ENCODE assay signal across 10 cellular contexts in genomic region chr19:2969104-2969504, GRCh38. TPM values are rescaled to one million over a fixed set of nuclear protein-coding genes. Genes with fewer than 3 reads are reported as not detected.
DNase-seq lines count a peak whose midpoint lies in the region; ATAC-seq and TF ChIP-seq lines count a peak whose summit lies in the region.
"Had no signal": no experiment of that assay in that cellular context is flagged by ENCODE, and none has a peak within 500 bp of the region (broad histone marks: within the 10 kb centered on the region; RNA-seq: fewer than 3 reads in every experiment).

No MANE protein-coding gene starts in this region.

- ATAC-seq in heart right ventricle (peak; percentile 40 to 75 (median 66)), HG02610 (IDR thresholded peaks at IDR 0.05; ENCODE audit: unreplicated experiment) (no peak), HG03196 (IDR thresholded peaks at IDR 0.05; ENCODE audit: unreplicated experiment) (no peak)

- peaks cover 16 to 63% (median 57%) of the 10 kb centered on the region in 9 donors for H3K4me1 ChIP-seq in heart right ventricle
- peaks cover 15 to 46% (median 28%) of the 10 kb centered on the region in 4 donors for H3K4me1 ChIP-seq in stomach

- DNase-seq in Jurkat, Clone E6-1 (ENCODE audit: low read depth, low spot score) = peak; percentile 76
- DNase-seq in NCI-H82 treated with DMSO at 0.1 percent for 48 hours (lab: John Stamatoyannopoulos, UW; ENCODE audit: unreplicated experiment) = peak; percentile 35
- peak; percentile 64 to 84 for DNase-seq in heart right ventricle
- DNase-seq in stomach = peak; percentile 58
- no peak for DNase-seq in brain microvascular endothelial cell
- no peak for DNase-seq in activated CD8-positive, alpha-beta memory T cell treated with anti-CD3 and anti-CD28 coated beads for 24 hours
- DNase-seq: stimulated activated CD4-positive, alpha-beta T cell treated with anti-CD3 and anti-CD28 coated beads, Interleukin-1b, Interleukin-23, amount 100 ng/mL, for 48 hours; WERI-Rb-1 had no signal

- peak overlapping the region in 9 of 10 donors; percentile 2 to 91 (median 76) for H3K27ac ChIP-seq in heart right ventricle
- H3K27ac ChIP-seq in stomach = peak overlapping the region; percentile 27 to 81 (median 59)
- no peak overlapping the region for H3K27ac ChIP-seq in brain microvascular endothelial cell
- H3K27ac ChIP-seq: WERI-Rb-1 had no signal

- intact Hi-C loops in heart right ventricle (cut with DNase I) (loop anchor here in 1 of 10 donors (10.0 kb wide), 1 partner anchor 136 kb away; no protein-coding TSS in a partner anchor), stomach (cut with DNase I; ENCODE audit: low total_unique reads) (no loop called here)

- TF ChIP-seq POLR2A in stomach (IDR thresholded peaks at IDR 0.05) = no peak

- H3K4me3 ChIP-seq in Jurkat, Clone E6-1 (ENCODE audit: low read length) = no peak overlapping the region
- H3K4me3 ChIP-seq in heart right ventricle (peak overlapping the region in 4 of 10 donors; percentile 5 to 25 (median 24)), stomach (no peak overlapping the region), brain microvascular endothelial cell (ENCODE audit: low read depth, low read length) (no peak overlapping the region)

- TF ChIP-seq EP300 in stomach (IDR thresholded peaks at IDR 0.05) = no peak

- H3K27me3 ChIP-seq in heart right ventricle = no peaks in the 10 kb centered on the region
- H3K27me3 ChIP-seq in stomach = no peaks in the 10 kb centered on the region
- no peaks in the 10 kb centered on the region for H3K27me3 ChIP-seq in brain microvascular endothelial cell (replicated peaks)

- 6 to 10% methylated on average over 5 of the region's 5 CpGs for WGBS in heart right ventricle, 2 donors
- 3 to 17% (median 7%) methylated on average over 5 of the region's 5 CpGs for WGBS in stomach, 5 donors

- TF ChIP-seq CTCF in heart right ventricle (IDR thresholded peaks at IDR 0.05) = no peak
- TF ChIP-seq CTCF in stomach (IDR thresholded peaks at IDR 0.05) = no peak
- TF ChIP-seq CTCF in brain microvascular endothelial cell (IDR thresholded peaks at IDR 0.05; ENCODE audit: low read depth, low read length, missing control alignments) = no peak

- no peaks in the 10 kb centered on the region for H3K9me3 ChIP-seq in heart right ventricle
- H3K9me3 ChIP-seq in stomach = no peaks in the 10 kb centered on the region

- no peaks in the 10 kb centered on the region for H3K36me3 ChIP-seq in heart right ventricle
- H3K36me3 ChIP-seq in stomach = no peaks in the 10 kb centered on the region
- H3K36me3 ChIP-seq in brain microvascular endothelial cell (replicated peaks) = no peaks in the 10 kb centered on the region
- H3K36me3 ChIP-seq: WERI-Rb-1 had no signal

- in situ Hi-C loops in brain microvascular endothelial cell (cut with HindIII; ENCODE audit: low pct_ligation_motif_present, low sequenced_read_pairs) = no loop called here

RNA-seq across cellular contexts. Expression of gene TLE6, which starts 8.3 kb away (rescaled TPM):
- polyA plus RNA-seq in Jurkat, Clone E6-1 (2012; ENCODE audit: insufficient read depth, insufficient read length) = 9.1 TPM
- total RNA-seq in heart right ventricle (1 to 10 TPM in 2 of 10 donors, under 1 TPM in 5, not detected in 3; 0.34 to 2.8 (median 0.45) TPM), stomach (1 to 10 TPM in 2 of 5 donors, under 1 TPM in 2, not detected in 1; 0.73 to 7.0 (median 1.8) TPM)
- polyA plus RNA-seq in heart right ventricle (1 to 10 TPM; 1.2 to 3.5 TPM), stomach (1 to 10 TPM in 2 of 3 donors, under 1 TPM in 1; 0.31 to 3.4 (median 2.7) TPM)

RNA-seq across cellular contexts. Expression of gene ZNF77, which starts 24.3 kb away (rescaled TPM):
- 6.5 TPM for polyA plus RNA-seq in Jurkat, Clone E6-1 (2012; ENCODE audit: insufficient read depth, insufficient read length)
- 1 to 10 TPM; 1.0 to 2.6 (median 2.3) TPM for total RNA-seq in heart right ventricle
- 1 to 10 TPM; 2.5 to 2.9 TPM for polyA plus RNA-seq in heart right ventricle
- 10 to 100 TPM in 2 of 5 donors, 1 to 10 TPM in 2, under 1 TPM in 1; 0.29 to 65.3 (median 6.5) TPM for total RNA-seq in stomach
- polyA plus RNA-seq in stomach = 1 to 10 TPM; 2.0 to 2.4 (median 2.3) TPM

RNA-seq across cellular contexts. Expression of gene TLE2, which starts 60.0 kb away (rescaled TPM):
- polyA plus RNA-seq in Jurkat, Clone E6-1 (2012; ENCODE audit: insufficient read depth, insufficient read length) = 65.0 TPM
- total RNA-seq in heart right ventricle (10 to 100 TPM; 28.2 to 64.5 (median 39.9) TPM), stomach (10 to 100 TPM; 13.8 to 92.9 (median 47.2) TPM)
- polyA plus RNA-seq in heart right ventricle (10 to 100 TPM; 35.9 to 54.6 TPM), stomach (10 to 100 TPM; 21.4 to 24.1 (median 21.8) TPM)

Comparison
In these comparisons a context has a peak if more than half of its experiments do, and no peak if none do; other contexts are left out.
1. DNase-seq: peak in Jurkat, Clone E6-1 (single experiment), NCI-H82 treated with DMSO at 0.1 percent for 48 hours (single experiment), heart right ventricle (2 of 2) and stomach (single experiment); none in brain microvascular endothelial cell (single experiment) and activated CD8-positive, alpha-beta memory T cell treated with anti-CD3 and anti-CD28 coated beads for 24 hours (single experiment).
2. ATAC-seq: peak in heart right ventricle (8 of 8); none in HG02610 (single experiment) and HG03196 (single experiment).